1 cellular context compared by ENCODE assay signal in the genomic region with DNA sequence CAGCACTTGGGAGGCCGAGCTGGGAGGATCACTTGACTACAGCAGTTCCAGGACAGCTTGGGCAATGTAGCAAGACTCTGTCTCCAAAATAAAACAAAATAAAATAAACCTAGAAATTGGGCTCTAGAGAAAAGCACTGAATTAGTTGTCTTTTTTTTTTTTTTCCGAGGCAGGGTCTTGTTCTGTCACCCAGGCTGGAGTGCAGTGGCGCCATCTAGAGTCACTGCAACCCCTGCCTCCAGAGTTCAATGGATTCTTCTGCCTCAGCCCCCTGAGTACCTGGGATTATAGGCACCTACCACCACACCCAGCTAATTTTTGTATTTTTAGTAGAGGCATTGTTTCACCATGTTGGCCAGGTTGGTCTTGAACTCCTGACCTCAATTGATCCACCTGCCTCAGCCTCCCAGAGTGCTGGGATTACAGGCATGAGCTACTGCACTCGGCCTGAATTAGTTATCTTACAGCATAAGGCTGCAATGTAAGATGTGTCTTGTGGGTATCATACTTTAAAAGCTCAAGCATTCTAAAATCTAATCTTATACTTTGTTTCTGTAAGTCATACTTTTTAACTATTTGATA.
TF ChIP-seq lines count a peak whose summit lies in the region.

No MANE protein-coding gene starts in this region.

TF ChIP-seq in WTC11, 78 proteins besides CTCF, POLR2A, EP300 and RAD21 (continued from another document):
- TF ChIP-seq, protein P1, sequence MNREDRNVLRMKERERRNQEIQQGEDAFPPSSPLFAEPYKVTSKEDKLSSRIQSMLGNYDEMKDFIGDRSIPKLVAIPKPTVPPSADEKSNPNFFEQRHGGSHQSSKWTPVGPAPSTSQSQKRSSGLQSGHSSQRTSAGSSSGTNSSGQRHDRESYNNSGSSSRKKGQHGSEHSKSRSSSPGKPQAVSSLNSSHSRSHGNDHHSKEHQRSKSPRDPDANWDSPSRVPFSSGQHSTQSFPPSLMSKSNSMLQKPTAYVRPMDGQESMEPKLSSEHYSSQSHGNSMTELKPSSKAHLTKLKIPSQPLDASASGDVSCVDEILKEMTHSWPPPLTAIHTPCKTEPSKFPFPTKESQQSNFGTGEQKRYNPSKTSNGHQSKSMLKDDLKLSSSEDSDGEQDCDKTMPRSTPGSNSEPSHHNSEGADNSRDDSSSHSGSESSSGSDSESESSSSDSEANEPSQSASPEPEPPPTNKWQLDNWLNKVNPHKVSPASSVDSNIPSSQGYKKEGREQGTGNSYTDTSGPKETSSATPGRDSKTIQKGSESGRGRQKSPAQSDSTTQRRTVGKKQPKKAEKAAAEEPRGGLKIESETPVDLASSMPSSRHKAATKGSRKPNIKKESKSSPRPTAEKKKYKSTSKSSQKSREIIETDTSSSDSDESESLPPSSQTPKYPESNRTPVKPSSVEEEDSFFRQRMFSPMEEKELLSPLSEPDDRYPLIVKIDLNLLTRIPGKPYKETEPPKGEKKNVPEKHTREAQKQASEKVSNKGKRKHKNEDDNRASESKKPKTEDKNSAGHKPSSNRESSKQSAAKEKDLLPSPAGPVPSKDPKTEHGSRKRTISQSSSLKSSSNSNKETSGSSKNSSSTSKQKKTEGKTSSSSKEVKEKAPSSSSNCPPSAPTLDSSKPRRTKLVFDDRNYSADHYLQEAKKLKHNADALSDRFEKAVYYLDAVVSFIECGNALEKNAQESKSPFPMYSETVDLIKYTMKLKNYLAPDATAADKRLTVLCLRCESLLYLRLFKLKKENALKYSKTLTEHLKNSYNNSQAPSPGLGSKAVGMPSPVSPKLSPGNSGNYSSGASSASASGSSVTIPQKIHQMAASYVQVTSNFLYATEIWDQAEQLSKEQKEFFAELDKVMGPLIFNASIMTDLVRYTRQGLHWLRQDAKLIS (CRISPR knock-in tag; IDR thresholded peaks at IDR 0.05; ENCODE audit: borderline replicate concordance) = no peak
